In genomic region chr3:158217992-158218391, GRCh38 we compare ENCODE assay signal across 17 cellular contexts.
"Had no signal": no experiment of that assay in that cellular context is flagged by ENCODE, and none has a peak within 500 bp of the region (broad histone marks: within the 10 kb centered on the region; RNA-seq: fewer than 3 reads in every experiment).

No MANE protein-coding gene starts in this region.

- DNase-seq: cortex of kidney; dorsolateral prefrontal cortex; effector memory CD4-positive, alpha-beta T cell; esophagus squamous epithelium; foreskin keratinocyte; naive thymus-derived CD4-positive, alpha-beta T cell; nephron progenitor cell; spleen; stimulated activated CD4-positive, alpha-beta T cell treated with anti-CD3 and anti-CD28 coated beads, Interleukin-15, amount 100 ng/mL, for 24 hours; stimulated activated CD4-positive, alpha-beta T cell treated with anti-CD3 and anti-CD28 coated beads, Interleukin-1b, Interleukin-23, amount 100 ng/mL, for 48 hours; stimulated activated CD4-positive, alpha-beta T cell treated with anti-CD3 and anti-CD28 coated beads, Interleukin-4, amount 100 ng/mL, for 24 hours; tibial artery; upper lobe of left lung; uterus had no signal

- H3K4me3 Mint-ChIP-seq: naive thymus-derived CD4-positive, alpha-beta T cell; nephron progenitor cell; stimulated activated memory B cell treated with anti-CD40 and anti-IgM and Interleukin-4, amounts not matched to agents 10 μg/mL and 1 μg/mL and 100 μg/mL, for 72 hours; stimulated activated naive CD8-positive, alpha-beta T cell treated with anti-CD3 and anti-CD28 coated beads, Interleukin-15, Interleukin-2, amounts not matched to agents 100 ng/mL and 50 ng/mL, for 24 hours had no signal

- H3K27ac ChIP-seq: dorsolateral prefrontal cortex, esophagus squamous epithelium, foreskin keratinocyte, neutrophil, spleen, tibial artery, upper lobe of left lung, uterus had no signal

- H3K9me3 Mint-ChIP-seq: nephron progenitor cell; stimulated activated memory B cell treated with anti-CD40 and anti-IgM and Interleukin-4, amounts not matched to agents 10 μg/mL and 1 μg/mL and 100 μg/mL, for 72 hours had no signal

- H3K36me3 ChIP-seq: esophagus squamous epithelium, neutrophil, tibial artery, upper lobe of left lung, uterus had no signal

- H3K4me3 ChIP-seq: dorsolateral prefrontal cortex, esophagus squamous epithelium, spleen, tibial artery, upper lobe of left lung, uterus had no signal

- H3K27me3 Mint-ChIP-seq: naive thymus-derived CD4-positive, alpha-beta T cell; stimulated activated memory B cell treated with anti-CD40 and anti-IgM and Interleukin-4, amounts not matched to agents 10 μg/mL and 1 μg/mL and 100 μg/mL, for 72 hours; stimulated activated naive CD8-positive, alpha-beta T cell treated with anti-CD3 and anti-CD28 coated beads, Interleukin-15, Interleukin-2, amounts not matched to agents 100 ng/mL and 50 ng/mL, for 24 hours had no signal

- H3K4me1 ChIP-seq: esophagus squamous epithelium, spleen, tibial artery, upper lobe of left lung, uterus had no signal

- H3K27ac Mint-ChIP-seq: naive thymus-derived CD4-positive, alpha-beta T cell; nephron progenitor cell; stimulated activated memory B cell treated with anti-CD40 and anti-IgM and Interleukin-4, amounts not matched to agents 10 μg/mL and 1 μg/mL and 100 μg/mL, for 72 hours; stimulated activated naive CD8-positive, alpha-beta T cell treated with anti-CD3 and anti-CD28 coated beads, Interleukin-15, Interleukin-2, amounts not matched to agents 100 ng/mL and 50 ng/mL, for 24 hours had no signal

- H3K27me3 ChIP-seq: dorsolateral prefrontal cortex, esophagus squamous epithelium, foreskin keratinocyte, neutrophil, spleen, tibial artery, upper lobe of left lung, uterus had no signal

- H3K4me1 Mint-ChIP-seq: nephron progenitor cell; stimulated activated memory B cell treated with anti-CD40 and anti-IgM and Interleukin-4, amounts not matched to agents 10 μg/mL and 1 μg/mL and 100 μg/mL, for 72 hours had no signal

- H3K9me3 ChIP-seq: esophagus squamous epithelium, neutrophil, spleen, tibial artery, upper lobe of left lung, uterus had no signal
